ENCODE assay signal across 8 cellular contexts in genomic region chr3:127546970-127547733, GRCh38. TPM values are rescaled to one million over a fixed set of nuclear protein-coding genes. Genes with fewer than 3 reads are reported as not detected.
A peak's percentile ranks its signal among the peaks of the same experiment; 100 is the strongest.
DNase-seq lines count a peak whose midpoint lies in the region; ATAC-seq, FAIRE-seq and TF ChIP-seq lines count a peak whose summit lies in the region.

No MANE protein-coding gene starts in this region.

- POLR2A ChIA-PET in activated CD8-positive, alpha-beta T cell treated with anti-CD3 and anti-CD28 coated beads, Interleukin-2, amount 10 ng/mL, durations not matched to agents 7 days and 5 days (lab: Charles Lee) = interaction anchor here (0.9 kb wide), 1 partner anchor 9 kb away, joined by 3 read pairs; no protein-coding TSS in a partner anchor

- ATAC-seq in activated CD8-positive, alpha-beta T cell treated with anti-CD3 and anti-CD28 coated beads, Interleukin-2, amount 10 ng/mL, durations not matched to agents 7 days and 5 days = peak; percentile 5
- ATAC-seq in HG03342 (IDR thresholded peaks at IDR 0.05; ENCODE audit: unreplicated experiment) (no peak), HG03565 (IDR thresholded peaks at IDR 0.05; ENCODE audit: unreplicated experiment) (no peak), GM21390 (IDR thresholded peaks at IDR 0.05; ENCODE audit: unreplicated experiment) (no peak)

- H3K27me3 ChIP-seq in right atrium auricular region = no peaks in the 10 kb centered on the region

- peaks cover 8% of the 10 kb centered on the region for H3K4me1 Mint-ChIP-seq in activated CD8-positive, alpha-beta T cell treated with anti-CD3 and anti-CD28 coated beads, Interleukin-2, amount 10 ng/mL, durations not matched to agents 7 days and 5 days (ENCODE audit: low read depth)

- H3K36me3 Mint-ChIP-seq in activated CD8-positive, alpha-beta T cell treated with anti-CD3 and anti-CD28 coated beads, Interleukin-2, amount 10 ng/mL, durations not matched to agents 7 days and 5 days (ENCODE audit: low read depth) = no peaks in the 10 kb centered on the region

- H3K9me3 ChIP-seq in right atrium auricular region = no peaks in the 10 kb centered on the region

- H3K27ac ChIP-seq in right atrium auricular region = peak overlapping the region; percentile 82 to 84

- peak overlapping the region; percentile 45 to 61 for H3K4me3 ChIP-seq in right atrium auricular region

- peak; percentile 36 for DNase-seq in GM20000 (ENCODE audit: low spot score)
- no peak for DNase-seq in activated CD8-positive, alpha-beta T cell treated with anti-CD3 and anti-CD28 coated beads, Interleukin-2, amount 10 ng/mL, durations not matched to agents 7 days and 5 days
- DNase-seq in right atrium auricular region (ENCODE audit: low spot score) = no peak
- peak; percentile 45 for DNase-seq in retina
- no peak for DNase-seq in D721Med (ENCODE audit: insufficient read length, low spot score)

- no peaks in the 10 kb centered on the region for H3K36me3 ChIP-seq in right atrium auricular region

- peaks cover 6% of the 10 kb centered on the region for H3K27me3 Mint-ChIP-seq in activated CD8-positive, alpha-beta T cell treated with anti-CD3 and anti-CD28 coated beads, Interleukin-2, amount 10 ng/mL, durations not matched to agents 7 days and 5 days (ENCODE audit: low read depth)

- no peaks in the 10 kb centered on the region for H3K9me3 Mint-ChIP-seq in activated CD8-positive, alpha-beta T cell treated with anti-CD3 and anti-CD28 coated beads, Interleukin-2, amount 10 ng/mL, durations not matched to agents 7 days and 5 days (ENCODE audit: insufficient read depth)

- CTCF ChIA-PET in activated CD8-positive, alpha-beta T cell treated with anti-CD3 and anti-CD28 coated beads, Interleukin-2, amount 10 ng/mL, durations not matched to agents 7 days and 5 days (lab: Charles Lee) = interaction anchor here (0.7 to 2.4 kb wide), 12 partner anchors 8 to 1028 kb away, joined by 3 to 7 read pairs (median 4); no protein-coding TSS in a partner anchor

- H3K4me3 Mint-ChIP-seq in activated CD8-positive, alpha-beta T cell treated with anti-CD3 and anti-CD28 coated beads, Interleukin-2, amount 10 ng/mL, durations not matched to agents 7 days and 5 days = peak overlapping the region; percentile 38

- no peak for TF ChIP-seq CTCF in GM20000 (IDR thresholded peaks at IDR 0.05; ENCODE audit: extremely low read depth, missing control alignments)
- TF ChIP-seq CTCF in right atrium auricular region (IDR thresholded peaks at IDR 0.05) = no peak
- no peak for TF ChIP-seq CTCF in D721Med (IDR thresholded peaks at IDR 0.05; ENCODE audit: insufficient read depth, missing control alignments)

- no peak for FAIRE-seq in D721Med (lab: Jason Lieb, UNC)

- H3K4me1 ChIP-seq in right atrium auricular region = peaks cover 0 to 13% of the 10 kb centered on the region in 2 donors

- no peak overlapping the region for H3K27ac Mint-ChIP-seq in activated CD8-positive, alpha-beta T cell treated with anti-CD3 and anti-CD28 coated beads, Interleukin-2, amount 10 ng/mL, durations not matched to agents 7 days and 5 days

RNA-seq across cellular contexts. Expression of gene TPRA1, which starts 43.4 kb away (rescaled TPM):
- 10 to 100 TPM; 27.0 to 27.9 TPM for total RNA-seq in activated CD8-positive, alpha-beta T cell treated with anti-CD3 and anti-CD28 coated beads, Interleukin-2, amount 10 ng/mL, durations not matched to agents 7 days and 5 days
- 10 to 100 TPM; 24.0 to 27.3 TPM for total RNA-seq in right atrium auricular region

RNA-seq across cellular contexts. Expression of gene MCM2, which starts 51.1 kb away (rescaled TPM):
- total RNA-seq in activated CD8-positive, alpha-beta T cell treated with anti-CD3 and anti-CD28 coated beads, Interleukin-2, amount 10 ng/mL, durations not matched to agents 7 days and 5 days = 100 to 1,000 TPM; 185 to 188 TPM
- 1 to 10 TPM; 3.8 to 5.4 TPM for total RNA-seq in right atrium auricular region

Comparison
In these comparisons a context has a peak if more than half of its experiments do, and no peak if none do; other contexts are left out.
1. DNase-seq: peak in GM20000 (single experiment) and retina (single experiment); none in activated CD8-positive, alpha-beta T cell treated with anti-CD3 and anti-CD28 coated beads, Interleukin-2, amount 10 ng/mL, durations not matched to agents 7 days and 5 days (single experiment), right atrium auricular region (single experiment) and D721Med (single experiment).
2. RNA of gene MCM2, which starts 51.1 kb away (total RNA-seq): 185 to 188 TPM in activated CD8-positive, alpha-beta T cell treated with anti-CD3 and anti-CD28 coated beads, Interleukin-2, amount 10 ng/mL, durations not matched to agents 7 days and 5 days; 3.8 to 5.4 TPM in right atrium auricular region; every median in the first group is over 10 times any median in the second.